In genomic region chr1:23478896-23479790, GRCh38 we compare ENCODE assay signal across 1 cellular context.
TF ChIP-seq lines count a peak whose summit lies in the region.

No MANE protein-coding gene starts in this region.

TF ChIP-seq in HepG2, 621 proteins besides CTCF, POLR2A, EP300 and RAD21 (continued from another document):
- TF ChIP-seq, protein P1, sequence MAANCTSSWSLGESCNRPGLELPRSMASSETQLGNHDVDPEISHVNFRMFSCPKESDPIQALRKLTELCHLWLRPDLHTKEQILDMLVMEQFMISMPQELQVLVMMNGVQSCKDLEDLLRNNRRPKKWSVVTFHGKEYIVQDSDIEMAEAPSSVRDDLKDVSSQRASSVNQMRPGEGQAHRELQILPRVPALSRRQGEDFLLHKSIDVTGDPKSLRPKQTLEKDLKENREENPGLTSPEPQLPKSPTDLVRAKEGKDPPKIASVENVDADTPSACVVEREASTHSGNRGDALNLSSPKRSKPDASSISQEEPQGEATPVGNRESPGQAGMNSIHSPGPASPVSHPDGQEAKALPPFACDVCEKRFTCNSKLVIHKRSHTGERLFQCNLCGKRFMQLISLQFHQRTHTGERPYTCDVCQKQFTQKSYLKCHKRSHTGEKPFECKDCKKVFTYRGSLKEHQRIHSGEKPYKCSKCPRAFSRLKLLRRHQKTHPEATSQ (CRISPR knock-in tag; IDR thresholded peaks at IDR 0.05; ENCODE audit: borderline replicate concordance): no peak
- TF ChIP-seq ZNF235 (CRISPR knock-in tag; IDR thresholded peaks at IDR 0.05; ENCODE audit: borderline replicate concordance): no peak
- TF ChIP-seq, protein P2, sequence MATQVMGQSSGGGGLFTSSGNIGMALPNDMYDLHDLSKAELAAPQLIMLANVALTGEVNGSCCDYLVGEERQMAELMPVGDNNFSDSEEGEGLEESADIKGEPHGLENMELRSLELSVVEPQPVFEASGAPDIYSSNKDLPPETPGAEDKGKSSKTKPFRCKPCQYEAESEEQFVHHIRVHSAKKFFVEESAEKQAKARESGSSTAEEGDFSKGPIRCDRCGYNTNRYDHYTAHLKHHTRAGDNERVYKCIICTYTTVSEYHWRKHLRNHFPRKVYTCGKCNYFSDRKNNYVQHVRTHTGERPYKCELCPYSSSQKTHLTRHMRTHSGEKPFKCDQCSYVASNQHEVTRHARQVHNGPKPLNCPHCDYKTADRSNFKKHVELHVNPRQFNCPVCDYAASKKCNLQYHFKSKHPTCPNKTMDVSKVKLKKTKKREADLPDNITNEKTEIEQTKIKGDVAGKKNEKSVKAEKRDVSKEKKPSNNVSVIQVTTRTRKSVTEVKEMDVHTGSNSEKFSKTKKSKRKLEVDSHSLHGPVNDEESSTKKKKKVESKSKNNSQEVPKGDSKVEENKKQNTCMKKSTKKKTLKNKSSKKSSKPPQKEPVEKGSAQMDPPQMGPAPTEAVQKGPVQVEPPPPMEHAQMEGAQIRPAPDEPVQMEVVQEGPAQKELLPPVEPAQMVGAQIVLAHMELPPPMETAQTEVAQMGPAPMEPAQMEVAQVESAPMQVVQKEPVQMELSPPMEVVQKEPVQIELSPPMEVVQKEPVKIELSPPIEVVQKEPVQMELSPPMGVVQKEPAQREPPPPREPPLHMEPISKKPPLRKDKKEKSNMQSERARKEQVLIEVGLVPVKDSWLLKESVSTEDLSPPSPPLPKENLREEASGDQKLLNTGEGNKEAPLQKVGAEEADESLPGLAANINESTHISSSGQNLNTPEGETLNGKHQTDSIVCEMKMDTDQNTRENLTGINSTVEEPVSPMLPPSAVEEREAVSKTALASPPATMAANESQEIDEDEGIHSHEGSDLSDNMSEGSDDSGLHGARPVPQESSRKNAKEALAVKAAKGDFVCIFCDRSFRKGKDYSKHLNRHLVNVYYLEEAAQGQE (IDR thresholded peaks at IDR 0.05; ENCODE audit: borderline replicate concordance in 1 of 2, low read depth in 1 of 2, low read length in 2 of 2): no peak
- peak; percentile 82; the same call in 1 of the 2 replicates for TF ChIP-seq POGZ (CRISPR knock-in tag; IDR thresholded peaks at IDR 0.05)
- peak; percentile 64; the same call in 1 of the 2 replicates for TF ChIP-seq ZNF138 (CRISPR knock-in tag; IDR thresholded peaks at IDR 0.05; ENCODE audit: low read depth)
- TF ChIP-seq SOX6 (IDR thresholded peaks at IDR 0.05): no peak
- TF ChIP-seq SOX6 (CRISPR knock-in tag; IDR thresholded peaks at IDR 0.05): peak; percentile 90
- TF ChIP-seq ZNF879 (CRISPR knock-in tag; IDR thresholded peaks at IDR 0.05): no peak
- TF ChIP-seq ZNF619 (CRISPR knock-in tag; IDR thresholded peaks at IDR 0.05): no peak
- no peak for TF ChIP-seq PLRG1 (conservative IDR thresholded peaks at IDR 0.05)
- peak; percentile 91; the same call in 1 of the 2 replicates for TF ChIP-seq THRA (CRISPR knock-in tag; IDR thresholded peaks at IDR 0.05; ENCODE audit: borderline replicate concordance)
- TF ChIP-seq, protein P3, sequence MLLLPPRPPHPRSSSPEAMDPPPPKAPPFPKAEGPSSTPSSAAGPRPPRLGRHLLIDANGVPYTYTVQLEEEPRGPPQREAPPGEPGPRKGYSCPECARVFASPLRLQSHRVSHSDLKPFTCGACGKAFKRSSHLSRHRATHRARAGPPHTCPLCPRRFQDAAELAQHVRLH (CRISPR knock-in tag; IDR thresholded peaks at IDR 0.05; ENCODE audit: borderline replicate concordance, low read depth): peak; percentile 54; the same call in 1 of the 2 replicates
- peak; percentile 66; the same call in 1 of the 2 replicates for TF ChIP-seq ZFY (CRISPR knock-in tag; IDR thresholded peaks at IDR 0.05)
- peak; percentile 59; the same call in 1 of the 2 replicates for TF ChIP-seq PPARG (CRISPR knock-in tag; conservative IDR thresholded peaks at IDR 0.05)
- peak; percentile 37; the same call in 1 of the 2 replicates for TF ChIP-seq KAT7 (CRISPR knock-in tag; IDR thresholded peaks at IDR 0.05; ENCODE audit: borderline replicate concordance)
- 0 out of 2 replicates have a peak, but pooled peaks have one; percentile 60 for TF ChIP-seq ZNF607 (CRISPR knock-in tag; IDR thresholded peaks at IDR 0.05; ENCODE audit: borderline replicate concordance)
- no peak for TF ChIP-seq ZNF850 (CRISPR knock-in tag; conservative IDR thresholded peaks at IDR 0.05)
- TF ChIP-seq DPF2 (CRISPR knock-in tag; IDR thresholded peaks at IDR 0.05; ENCODE audit: borderline replicate concordance, low read depth): peak; percentile 18; the same call in 1 of the 2 replicates
- TF ChIP-seq, protein P4, sequence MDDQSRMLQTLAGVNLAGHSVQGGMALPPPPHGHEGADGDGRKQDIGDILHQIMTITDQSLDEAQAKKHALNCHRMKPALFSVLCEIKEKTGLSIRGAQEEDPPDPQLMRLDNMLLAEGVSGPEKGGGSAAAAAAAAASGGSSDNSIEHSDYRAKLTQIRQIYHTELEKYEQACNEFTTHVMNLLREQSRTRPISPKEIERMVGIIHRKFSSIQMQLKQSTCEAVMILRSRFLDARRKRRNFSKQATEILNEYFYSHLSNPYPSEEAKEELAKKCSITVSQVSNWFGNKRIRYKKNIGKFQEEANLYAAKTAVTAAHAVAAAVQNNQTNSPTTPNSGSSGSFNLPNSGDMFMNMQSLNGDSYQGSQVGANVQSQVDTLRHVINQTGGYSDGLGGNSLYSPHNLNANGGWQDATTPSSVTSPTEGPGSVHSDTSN (CRISPR knock-in tag; IDR thresholded peaks at IDR 0.05; ENCODE audit: borderline replicate concordance): no peak
- peak; percentile 68 for TF ChIP-seq ARNTL (CRISPR knock-in tag; IDR thresholded peaks at IDR 0.05)
- peak in 1 of 2 experiments; percentile 83; a peak in 3 of 4 replicates for TF ChIP-seq NR2F1 (CRISPR knock-in tag; IDR thresholded peaks at IDR 0.05)
- TF ChIP-seq ZNF841 (CRISPR knock-in tag; IDR thresholded peaks at IDR 0.05; ENCODE audit: borderline replicate concordance): no peak
- peak; percentile 77 for TF ChIP-seq CREB1 (IDR thresholded peaks at IDR 0.05)
- TF ChIP-seq CREB1 (CRISPR knock-in tag; IDR thresholded peaks at IDR 0.05): no peak; the same call in none of the 2 replicates
- peak; percentile 53; the same call in 1 of the 2 replicates for TF ChIP-seq SIN3A (IDR thresholded peaks at IDR 0.05; ENCODE audit: borderline replicate concordance, low read depth, low read length)
- TF ChIP-seq ELF3 (CRISPR knock-in tag; IDR thresholded peaks at IDR 0.05): peak; percentile 72
- peak; percentile 68; the same call in 1 of the 2 replicates for TF ChIP-seq ZMYM3 (CRISPR knock-in tag; IDR thresholded peaks at IDR 0.05)
- no peak for TF ChIP-seq AFF4 (CRISPR knock-in tag; IDR thresholded peaks at IDR 0.05)
- TF ChIP-seq, protein P5, sequence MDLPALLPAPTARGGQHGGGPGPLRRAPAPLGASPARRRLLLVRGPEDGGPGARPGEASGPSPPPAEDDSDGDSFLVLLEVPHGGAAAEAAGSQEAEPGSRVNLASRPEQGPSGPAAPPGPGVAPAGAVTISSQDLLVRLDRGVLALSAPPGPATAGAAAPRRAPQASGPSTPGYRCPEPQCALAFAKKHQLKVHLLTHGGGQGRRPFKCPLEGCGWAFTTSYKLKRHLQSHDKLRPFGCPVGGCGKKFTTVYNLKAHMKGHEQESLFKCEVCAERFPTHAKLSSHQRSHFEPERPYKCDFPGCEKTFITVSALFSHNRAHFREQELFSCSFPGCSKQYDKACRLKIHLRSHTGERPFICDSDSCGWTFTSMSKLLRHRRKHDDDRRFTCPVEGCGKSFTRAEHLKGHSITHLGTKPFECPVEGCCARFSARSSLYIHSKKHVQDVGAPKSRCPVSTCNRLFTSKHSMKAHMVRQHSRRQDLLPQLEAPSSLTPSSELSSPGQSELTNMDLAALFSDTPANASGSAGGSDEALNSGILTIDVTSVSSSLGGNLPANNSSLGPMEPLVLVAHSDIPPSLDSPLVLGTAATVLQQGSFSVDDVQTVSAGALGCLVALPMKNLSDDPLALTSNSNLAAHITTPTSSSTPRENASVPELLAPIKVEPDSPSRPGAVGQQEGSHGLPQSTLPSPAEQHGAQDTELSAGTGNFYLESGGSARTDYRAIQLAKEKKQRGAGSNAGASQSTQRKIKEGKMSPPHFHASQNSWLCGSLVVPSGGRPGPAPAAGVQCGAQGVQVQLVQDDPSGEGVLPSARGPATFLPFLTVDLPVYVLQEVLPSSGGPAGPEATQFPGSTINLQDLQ (CRISPR knock-in tag; IDR thresholded peaks at IDR 0.05): no peak
- no peak for TF ChIP-seq GATA4 (IDR thresholded peaks at IDR 0.05; ENCODE audit: borderline replicate concordance, low read depth)
- peak; percentile 74 for TF ChIP-seq HOXA3 (CRISPR knock-in tag; IDR thresholded peaks at IDR 0.05)
- peak; percentile 38 for TF ChIP-seq TEAD3 (CRISPR knock-in tag; optimal IDR thresholded peaks at IDR 0.05; ENCODE audit: borderline replicate concordance)
- TF ChIP-seq ZNF292 (CRISPR knock-in tag; IDR thresholded peaks at IDR 0.05; ENCODE audit: borderline replicate concordance, low read depth): peak; percentile 62; the same call in 1 of the 2 replicates
